Comparison of ENCODE assay signal across 8 cellular contexts in genomic region chr4:70722199-70722791, GRCh38. TPM values are rescaled to one million over a fixed set of nuclear protein-coding genes. Genes with fewer than 3 reads are reported as not detected.
DNase-seq lines count a peak whose midpoint lies in the region; ATAC-seq and TF ChIP-seq lines count a peak whose summit lies in the region.

No MANE protein-coding gene starts in this region.

- no peak overlapping the region for H3K4me3 ChIP-seq in Karpas-422 (ENCODE audit: low read length)
- H3K4me3 ChIP-seq in PC-9 = no peak overlapping the region
- H3K4me3 ChIP-seq in MM.1S (ENCODE audit: low read length) = no peak overlapping the region

- H3K27me3 ChIP-seq in Karpas-422 (ENCODE audit: low read length) (no peaks in the 10 kb centered on the region), PC-9 (ENCODE audit: insufficient read depth, low read depth) (no peaks in the 10 kb centered on the region), MM.1S (replicated peaks; ENCODE audit: insufficient read depth, low read length) (no peaks in the 10 kb centered on the region)

- H3K27ac ChIP-seq in angular gyrus (ENCODE audit: low read depth, low read length) (peak overlapping the region; percentile 64), Karpas-422 (ENCODE audit: low read length) (no peak overlapping the region), PC-9 (no peak overlapping the region), MM.1S (ENCODE audit: low read length) (no peak overlapping the region)

- TF ChIP-seq CTCF in PC-9 (conservative IDR thresholded peaks at IDR 0.05) = no peak
- no peak for TF ChIP-seq CTCF in MM.1S (IDR thresholded peaks at IDR 0.05; ENCODE audit: low read length)

- CTCF ChIA-PET in PC-9 (lab: Charles Lee) = interaction anchor here (0.6 kb wide), 1 partner anchor 37 kb away, joined by 3 read pairs; no protein-coding TSS in a partner anchor

- in situ Hi-C loops in Caki2 (cut with HindIII; ENCODE audit: low pct_unique_long_range_greater_than_20kb, low sequenced_read_pairs) = no loop called here

- no peaks in the 10 kb centered on the region for H4K20me1 ChIP-seq in Karpas-422 (ENCODE audit: insufficient read depth, low read depth, low read length)
- H4K20me1 ChIP-seq in PC-9 (ENCODE audit: insufficient read depth) = no peaks in the 10 kb centered on the region
- H4K20me1 ChIP-seq in MM.1S (ENCODE audit: insufficient read depth, low read length) = no peaks in the 10 kb centered on the region

- intact Hi-C loops in PC-9 (cut with micrococcal nuclease; ENCODE audit: unreplicated experiment) = no loop called here

- peaks cover 9% of the 10 kb centered on the region for H3F3A ChIP-seq in PC-9 (ENCODE audit: insufficient read depth, low read depth)
- H3F3A ChIP-seq in MM.1S (ENCODE audit: insufficient read depth, low read length) = no peaks in the 10 kb centered on the region

- peaks cover 2% of the 10 kb centered on the region; the same call in 1 of the 2 replicates for H3K4me1 ChIP-seq in Karpas-422 (ENCODE audit: low read length)
- H3K4me1 ChIP-seq in PC-9 (replicated peaks; ENCODE audit: insufficient read depth) = peaks cover 16% of the 10 kb centered on the region
- no peaks in the 10 kb centered on the region for H3K4me1 ChIP-seq in MM.1S (ENCODE audit: low read length)

- no peaks in the 10 kb centered on the region for H3K9me2 ChIP-seq in Karpas-422 (replicated peaks; ENCODE audit: insufficient read depth, low read length)
- H3K9me2 ChIP-seq in PC-9 (ENCODE audit: insufficient read depth) = no peaks in the 10 kb centered on the region
- no peaks in the 10 kb centered on the region; the same call in 1 of the 2 replicates for H3K9me2 ChIP-seq in MM.1S (replicated peaks; ENCODE audit: insufficient read depth, low read length)

- no peak overlapping the region for H3K9ac ChIP-seq in Karpas-422 (ENCODE audit: low read length)
- no peak overlapping the region for H3K9ac ChIP-seq in MM.1S (ENCODE audit: low read length)

- H3K79me2 ChIP-seq in Karpas-422 (ENCODE audit: low read length) (no peaks in the 10 kb centered on the region), PC-9 (ENCODE audit: low read depth) (peaks cover 12% of the 10 kb centered on the region; the same call in 1 of the 2 replicates), MM.1S (ENCODE audit: low read length) (peaks cover 83% of the 10 kb centered on the region)

- no TSS peak for BruUV-seq in PC-9 (replicated peaks; lab: Mats Ljungman, UMichigan)

- H3K36me3 ChIP-seq in Karpas-422 (ENCODE audit: insufficient read depth, low read length) = no peaks in the 10 kb centered on the region
- no peaks in the 10 kb centered on the region for H3K36me3 ChIP-seq in PC-9 (ENCODE audit: low read depth)
- no peaks in the 10 kb centered on the region for H3K36me3 ChIP-seq in MM.1S (replicated peaks; ENCODE audit: insufficient read depth, low read length)

- DNase-seq in Caki2 (ENCODE audit: low read depth) (peak; percentile 63), NCI-H510A (lab: John Stamatoyannopoulos, UW) (peak; percentile 29), kidney glomerular epithelial cell (lab: John Stamatoyannopoulos, UW) (peak; percentile 62), Karpas-422 (no peak), PC-9 (no peak), MM.1S (no peak)
- no peak for DNase-seq in stimulated activated naive CD8-positive, alpha-beta T cell treated with anti-CD3 and anti-CD28 coated beads, Interleukin-15, Interleukin-2, amounts not matched to agents 100 U/mL and 50 U/mL, for 24 hours

- POLR2A ChIA-PET in PC-9 (lab: Charles Lee; ENCODE audit: unreplicated experiment) = no interaction called here

- H3K4me2 ChIP-seq in Karpas-422 (ENCODE audit: low read depth, low read length, poor library complexity, severe bottlenecking) = no peak overlapping the region
- no peak overlapping the region for H3K4me2 ChIP-seq in PC-9
- H3K4me2 ChIP-seq in MM.1S (ENCODE audit: low read depth, low read length) = no peak overlapping the region

- H3K9me3 ChIP-seq in Karpas-422 (ENCODE audit: low read length) (no peaks in the 10 kb centered on the region), PC-9 (ENCODE audit: insufficient read depth, low read depth) (no peaks in the 10 kb centered on the region), MM.1S (replicated peaks; ENCODE audit: insufficient read depth, low read length) (no peaks in the 10 kb centered on the region)

- peak; percentile 77 for ATAC-seq in stimulated activated naive CD8-positive, alpha-beta T cell treated with anti-CD3 and anti-CD28 coated beads, Interleukin-15, Interleukin-2, amounts not matched to agents 100 U/mL and 50 U/mL, for 24 hours

- no peak overlapping the region for H2AFZ ChIP-seq in Karpas-422 (ENCODE audit: low read length)
- no peak overlapping the region for H2AFZ ChIP-seq in PC-9
- no peak overlapping the region for H2AFZ ChIP-seq in MM.1S (ENCODE audit: low read length)

RNA-seq across cellular contexts. Expression of gene RUFY3, which starts 0.5 kb away (rescaled TPM):
- total RNA-seq in Caki2 (2014; rRNA removed; shearing (Covaris generic); ENCODE audit: low replicate concordance) = 18.2 and 42.9 TPM in 2 replicates
- 25.2 and 26.9 TPM in 2 replicates for total RNA-seq in Karpas-422 (2014; rRNA removed; shearing (Covaris generic); ENCODE audit: low replicate concordance)
- total RNA-seq in PC-9 (2021) = 22.8 and 23.6 TPM in 2 replicates

RNA-seq across cellular contexts. Expression of gene UTP3, which starts 34.0 kb away (rescaled TPM):
- total RNA-seq in Caki2 (2014; rRNA removed; shearing (Covaris generic); ENCODE audit: low replicate concordance) = 9.5 and 10.9 TPM in 2 replicates
- total RNA-seq in Karpas-422 (2014; rRNA removed; shearing (Covaris generic); ENCODE audit: low replicate concordance) = 21.2 and 32.4 TPM in 2 replicates
- total RNA-seq in PC-9 (2021) = 15.1 and 16.4 TPM in 2 replicates

RNA-seq across cellular contexts. Expression of gene JCHAIN, which starts 56.0 kb away (rescaled TPM):
- not detected in 2 replicates for total RNA-seq in Caki2 (2014; rRNA removed; shearing (Covaris generic); ENCODE audit: low replicate concordance)
- 51.0 and 77.5 TPM in 2 replicates for total RNA-seq in Karpas-422 (2014; rRNA removed; shearing (Covaris generic); ENCODE audit: low replicate concordance)
- total RNA-seq in PC-9 (2021) = not detected in 2 replicates

Comparison
In these comparisons a context has a peak if more than half of its experiments do, and no peak if none do; other contexts are left out.
1. DNase-seq: peak in Caki2 (single experiment), NCI-H510A (single experiment) and kidney glomerular epithelial cell (single experiment); none in stimulated activated naive CD8-positive, alpha-beta T cell treated with anti-CD3 and anti-CD28 coated beads, Interleukin-15, Interleukin-2, amounts not matched to agents 100 U/mL and 50 U/mL, for 24 hours (single experiment), Karpas-422 (single experiment), PC-9 (0 of 2) and MM.1S (single experiment).
2. RNA of gene JCHAIN, which starts 56.0 kb away (total RNA-seq): 51.0 to 77.5 TPM in Karpas-422; not detected in PC-9 and not detected in Caki2; every median in the first group is over 10 times any median in the second.